ENCODE assay signal across 24 cellular contexts in genomic region chr5:127739807-127740384, GRCh38. TPM values are rescaled to one million over a fixed set of nuclear protein-coding genes. Genes with fewer than 3 reads are reported as not detected.
DNase-seq lines count a peak whose midpoint lies in the region; ATAC-seq, FAIRE-seq and TF ChIP-seq lines count a peak whose summit lies in the region.
"Had no signal": no experiment of that assay in that cellular context is flagged by ENCODE, and none has a peak within 500 bp of the region (broad histone marks: within the 10 kb centered on the region; RNA-seq: fewer than 3 reads in every experiment).

No MANE protein-coding gene starts in this region.

- peaks cover 6% of the 10 kb centered on the region; the same call in 1 of the 2 replicates for H3K4me1 ChIP-seq in GM23338 (ENCODE audit: insufficient read depth)
- no peaks in the 10 kb centered on the region; a peak in 1 of 7 replicates for H3K4me1 ChIP-seq in H1 (replicated peaks in 1 of 4; ENCODE audit: control insufficient read depth in 3 of 4, insufficient read depth in 4 of 4, low read length in 3 of 4)
- H3K4me1 ChIP-seq: colonic mucosa, HAP-1, heart left ventricle had no signal

- no peak overlapping the region; the same call in 1 of the 2 replicates for H2BK5ac ChIP-seq in H1 (ENCODE audit: low read depth, low read length)

- peak; percentile 44; the same call in 1 of the 3 replicates for ATAC-seq in GM23338
- no peak for ATAC-seq in HG03159 (IDR thresholded peaks at IDR 0.05; ENCODE audit: unreplicated experiment)
- no peak for ATAC-seq in HG02885 (IDR thresholded peaks at IDR 0.05; ENCODE audit: poor library complexity, unreplicated experiment)
- ATAC-seq: GM12878, heart left ventricle, sciatic nerve had no signal

- H2BK20ac ChIP-seq in H1 (ENCODE audit: low read length): no peak overlapping the region

- H3K14ac ChIP-seq in H1 (ENCODE audit: insufficient read length): no peak overlapping the region

- no peaks in the 10 kb centered on the region for H3K79me1 ChIP-seq in H1 (ENCODE audit: low read depth, low read length)

- peak overlapping the region; percentile 77 for H3K4me3 Mint-ChIP-seq in GM23338
- peak overlapping the region; percentile 90 for H3K4me3 Mint-ChIP-seq in neural crest cell
- H3K4me3 Mint-ChIP-seq: activated CD4-positive, alpha-beta T cell treated with anti-CD3 and anti-CD28 coated beads, Interleukin-2, amount 10 ng/mL, durations not matched to agents 7 days and 5 days had no signal

- WGBS in H1 (ENCODE audit: extremely low coverage in 1 of 2, insufficient coverage in 1 of 2, insufficient read length in 1 of 2, insufficient replicate concordance in 2 of 2, low coverage in 1 of 2, low lambda C conversion rate in 2 of 2, missing lambda C conversion rate in 1 of 2), 2 experiments: 35% methylated on average over 8 of the region's 10 CpGs; no CpG with 5 or more reads in 1 of the 2 experiments

- no peaks in the 10 kb centered on the region for H3K9me3 ChIP-seq in H1 (ENCODE audit: insufficient read depth in 2 of 2, low read depth in 1 of 2, low read length in 1 of 2)
- H3K9me3 ChIP-seq: colonic mucosa, HAP-1, heart left ventricle had no signal

- H3K27ac ChIP-seq in GM23338 (ENCODE audit: low read depth) (no peak overlapping the region), H1 (ENCODE audit: low read depth, low read length) (no peak overlapping the region)
- H3K27ac ChIP-seq: C4-2B, colonic mucosa, heart left ventricle had no signal

- no peak overlapping the region for H3K23ac ChIP-seq in H1 (ENCODE audit: insufficient read length)

- H3K4ac ChIP-seq in H1 (replicated peaks; ENCODE audit: insufficient read length, low read depth, low read length): no peak overlapping the region

- H2AFZ ChIP-seq in GM23338: peak overlapping the region; percentile 74; the same call in 1 of the 2 replicates
- H2AFZ ChIP-seq in H1 (ENCODE audit: low read length): peak overlapping the region; percentile 94; the same call in 1 of the 2 replicates

- H3K4me1 Mint-ChIP-seq in GM23338 (peaks cover 10% of the 10 kb centered on the region), neural crest cell (peaks cover 18% of the 10 kb centered on the region)
- H3K4me1 Mint-ChIP-seq: activated CD4-positive, alpha-beta T cell treated with anti-CD3 and anti-CD28 coated beads, Interleukin-2, amount 10 ng/mL, durations not matched to agents 7 days and 5 days had no signal

- H3K9me3 Mint-ChIP-seq in GM23338: peaks cover 3% of the 10 kb centered on the region; the same call in 2 of the 3 replicates
- peaks cover 9% of the 10 kb centered on the region for H3K9me3 Mint-ChIP-seq in neural crest cell
- H3K9me3 Mint-ChIP-seq: activated CD4-positive, alpha-beta T cell treated with anti-CD3 and anti-CD28 coated beads, Interleukin-2, amount 10 ng/mL, durations not matched to agents 7 days and 5 days; activated T-helper 2 cell treated with anti-CD3 and anti-CD28 coated beads, Interferon-gamma antibody, Interleukin-2, Interleukin-4, amounts not matched to agents 10 μg/mL and 5 μg/mL and 100 μg/mL, durations not matched to agents 14 hours and 24 hours and 36 hours had no signal

- H3K27me3 Mint-ChIP-seq in GM23338 (ENCODE audit: insufficient read depth, low read depth, poor library complexity) (peaks cover 4% of the 10 kb centered on the region), neural crest cell (ENCODE audit: low read depth) (no peaks in the 10 kb centered on the region)
- H3K27me3 Mint-ChIP-seq: activated CD4-positive, alpha-beta T cell treated with anti-CD3 and anti-CD28 coated beads, Interleukin-2, amount 10 ng/mL, durations not matched to agents 7 days and 5 days had no signal

- no peak overlapping the region for H4K5ac ChIP-seq in H1 (ENCODE audit: insufficient read length, low read depth, low read length)

- no peak for TF ChIP-seq POLR2A in H1 (IDR thresholded peaks at IDR 0.05; ENCODE audit: control extremely low read depth in 1 of 2, low read depth in 2 of 2, low read length in 2 of 2)

- H3K79me2 ChIP-seq in GM23338 (replicated peaks; ENCODE audit: insufficient read depth) (no peaks in the 10 kb centered on the region), H1 (ENCODE audit: control insufficient read depth in 1 of 2, insufficient read depth in 2 of 2, low read length in 2 of 2) (no peaks in the 10 kb centered on the region)

- H3F3A ChIP-seq in GM23338 (replicated peaks; ENCODE audit: low read depth): no peaks in the 10 kb centered on the region

- H3K4me3 ChIP-seq in GM23338: peak overlapping the region; percentile 56
- peak overlapping the region in 3 of 4 experiments; percentile 17 to 58 (median 56); a peak in 5 of 8 replicates for H3K4me3 ChIP-seq in H1 (ENCODE audit: extremely low read depth in 1 of 4, insufficient read depth in 2 of 4, low read depth in 3 of 4, low read length in 4 of 4)
- H3K4me3 ChIP-seq: colonic mucosa, GM12878, HAP-1, lung had no signal

- H3K18ac ChIP-seq in H1 (ENCODE audit: extremely low read depth, low read length): no peak overlapping the region

- no peaks in the 10 kb centered on the region for H3K27me3 ChIP-seq in GM23338 (ENCODE audit: insufficient read depth)
- no peaks in the 10 kb centered on the region; a peak in 2 of 7 replicates for H3K27me3 ChIP-seq in H1 (replicated peaks in 1 of 4; ENCODE audit: control insufficient read depth in 3 of 4, extremely low read depth in 1 of 4, insufficient read depth in 3 of 4, low read length in 3 of 4)
- H3K27me3 ChIP-seq: colonic mucosa, heart left ventricle had no signal

- H4K20me1 ChIP-seq in GM23338 (replicated peaks; ENCODE audit: insufficient read depth) (no peaks in the 10 kb centered on the region), H1 (replicated peaks in 1 of 2; ENCODE audit: control insufficient read depth in 1 of 2, insufficient read depth in 2 of 2, low read length in 2 of 2) (no peaks in the 10 kb centered on the region)

- H2BK15ac ChIP-seq in H1 (ENCODE audit: low read length): no peak overlapping the region

- H4K8ac ChIP-seq in H1 (ENCODE audit: extremely low read depth, insufficient read depth, low read length): no peak overlapping the region

- H2BK12ac ChIP-seq in H1 (ENCODE audit: low read depth, low read length): no peak overlapping the region

- TF ChIP-seq RAD21 in H1 (IDR thresholded peaks at IDR 0.05 in 1 of 2, conservative IDR thresholded peaks at IDR 0.05 in 1 of 2; ENCODE audit: low read depth in 2 of 2, low read length in 2 of 2): no peak

- peak overlapping the region in 2 of 4 experiments; percentile 47 to 54; a peak in 3 of 7 replicates for H3K9ac ChIP-seq in H1 (replicated peaks in 1 of 4; ENCODE audit: extremely low read depth in 1 of 4, low read depth in 3 of 4, low read length in 3 of 4)

- no peak for TF ChIP-seq EP300 in H1 (IDR thresholded peaks at IDR 0.05; ENCODE audit: borderline replicate concordance in 1 of 2, low read depth in 2 of 2, low read length in 2 of 2)

- H3K23me2 ChIP-seq in H1 (ENCODE audit: low read depth, low read length): no peaks in the 10 kb centered on the region

- H3K36me3 Mint-ChIP-seq in GM23338 (ENCODE audit: low read depth): peaks cover 3% of the 10 kb centered on the region; the same call in 1 of the 3 replicates
- H3K36me3 Mint-ChIP-seq in neural crest cell (ENCODE audit: low read depth): peaks cover 10% of the 10 kb centered on the region

- H3K4me2 ChIP-seq in GM23338: peak overlapping the region; percentile 73
- H3K4me2 ChIP-seq in H1 (ENCODE audit: insufficient read depth in 1 of 2, low read depth in 2 of 2, low read length in 2 of 2): peak overlapping the region; percentile 48 to 55

- H3K27ac Mint-ChIP-seq in GM23338: 0 out of 2 replicates have a peak overlapping the region, but pooled peaks have one; percentile 40
- peak overlapping the region; percentile 93 for H3K27ac Mint-ChIP-seq in neural crest cell (ENCODE audit: unreplicated experiment)
- H3K27ac Mint-ChIP-seq: activated CD4-positive, alpha-beta T cell treated with anti-CD3 and anti-CD28 coated beads, Interleukin-2, amount 10 ng/mL, durations not matched to agents 7 days and 5 days; activated T-helper 2 cell treated with anti-CD3 and anti-CD28 coated beads, Interferon-gamma antibody, Interleukin-2, Interleukin-4, amounts not matched to agents 10 μg/mL and 5 μg/mL and 100 μg/mL, durations not matched to agents 14 hours and 24 hours and 36 hours had no signal

- DNase-seq in GM23338 (ENCODE audit: low spot score) (peak; percentile 9), NCI-H69 (lab: John Stamatoyannopoulos, UW) (peak; percentile 15), H1 (ENCODE audit: low read depth in 1 of 2, low spot score in 2 of 2) (no peak), neural crest cell (ENCODE audit: low read depth, low spot score) (no peak), GM10248 (ENCODE audit: extremely low spot score) (no peak), NCI-H446 (lab: John Stamatoyannopoulos, UW) (no peak)
- DNase-seq: activated CD4-positive, alpha-beta T cell treated with anti-CD3 and anti-CD28 coated beads, Interleukin-2, amount 10 ng/mL, durations not matched to agents 7 days and 5 days; colonic mucosa; DMS153; heart left ventricle; kidney; NCI-H1417; NCI-H526; Right ventricle myocardium superior had no signal

- TF ChIP-seq CTCF in GM23338 (conservative IDR thresholded peaks at IDR 0.05; ENCODE audit: low read depth in 2 of 2): no peak
- no peak for TF ChIP-seq CTCF in H1 (IDR thresholded peaks at IDR 0.05; ENCODE audit: control extremely low read depth in 1 of 3, insufficient read depth in 1 of 3, low read depth in 1 of 3, low read length in 3 of 3)
- TF ChIP-seq CTCF in neural crest cell (conservative IDR thresholded peaks at IDR 0.05): no peak
- no peak for TF ChIP-seq CTCF in GM10248 (IDR thresholded peaks at IDR 0.05; ENCODE audit: control extremely low read depth, extremely low read depth, low read depth, missing control alignments)

- FAIRE-seq in H1 (lab: Jason Lieb, UNC): no peak
- FAIRE-seq: endothelial cell of umbilical vein, GM12878 had no signal

- peak overlapping the region; percentile 14 for H2BK120ac ChIP-seq in H1 (replicated peaks; ENCODE audit: low read depth, low read length)

- H3K9me2 ChIP-seq in GM23338 (ENCODE audit: insufficient read depth): peaks cover 3% of the 10 kb centered on the region; the same call in 1 of the 2 replicates

- H4K91ac ChIP-seq in H1 (replicated peaks; ENCODE audit: insufficient read length, low read length): no peak overlapping the region

- H2AK5ac ChIP-seq in H1 (ENCODE audit: low read depth, low read length): no peak overlapping the region

- H3K36me3 ChIP-seq in GM23338 (ENCODE audit: insufficient read depth) (no peaks in the 10 kb centered on the region), H1 (ENCODE audit: control insufficient read depth in 2 of 4, insufficient read depth in 4 of 4, low read length in 3 of 4) (no peaks in the 10 kb centered on the region)
- H3K36me3 ChIP-seq: colonic mucosa, HAP-1, heart left ventricle had no signal

- CTCF ChIA-PET in H1 (lab: Charles Lee; ENCODE audit: partially characterized antibody) (interaction anchor here (1.2 kb wide), 1 partner anchor 16 kb away, joined by 3 read pairs; no protein-coding TSS in a partner anchor), GM10248 (lab: Yijun Ruan, JAX) (no interaction called here)

- POLR2A ChIA-PET in H1 (lab: Charles Lee; ENCODE audit: partially characterized antibody) (interaction anchor here (0.9 to 1.7 kb wide), 2 partner anchors 14 to 797 kb away, joined by 3 to 4 read pairs; no protein-coding TSS in a partner anchor), GM10248 (lab: Yijun Ruan, JAX) (no interaction called here)

- H3K56ac ChIP-seq in H1 (replicated peaks; ENCODE audit: insufficient read length, low read depth, low read length): no peak overlapping the region

RNA-seq across cellular contexts. Expression of gene CCDC192, which starts 36.7 kb away (rescaled TPM):
- 1.3 TPM in 1 of 2 replicates, not detected in the other for total RNA-seq in GM23338 (2014; rRNA removed; shearing (Covaris generic))
- 0.40 and 0.68 TPM in 2 replicates for polyA plus RNA-seq in GM23338 (2016; fragmentation: Nextera tagmentation; extraction: Ambion mirVana)
- 0.61 and 0.63 TPM in 2 replicates for total RNA-seq in H1 (2021; fragmentation: NEBNext Ultra II Directional; extraction: Animal tissue kit (Norgen Biotek cat#: 25700))
- not detected in 2 replicates for polyA plus RNA-seq in H1 (2011; rRNA removed)
- not detected for polyA plus RNA-seq in H1 (2011; cell fraction: cytosol; rRNA removed)
- not detected for polyA plus RNA-seq in H1 (2011; cell fraction: nucleus; rRNA removed)
- 0.40 to 0.52 TPM in 2 of 4 replicates, not detected in the others for polyA plus RNA-seq in H1 (2012, experiment 1 of 2)
- polyA plus RNA-seq in H1 (2012, experiment 2 of 2): not detected
- polyA plus RNA-seq in H1 (2013, experiment 1 of 2): 0.47 TPM
- 0.31 TPM for polyA plus RNA-seq in H1 (2013, experiment 2 of 2)
- polyA minus RNA-seq in H1 (2011; rRNA and poly(A)+ RNA removed): 1.4 and 1.5 TPM in 2 replicates
- not detected for polyA minus RNA-seq in H1 (2011; cell fraction: cytosol; rRNA and poly(A)+ RNA removed)
- polyA minus RNA-seq in H1 (2011; cell fraction: nucleus; rRNA and poly(A)+ RNA removed): 6.3 TPM
- 0.71 and 1.3 TPM in 2 replicates for total RNA-seq in neural crest cell
- total RNA-seq: activated CD4-positive, alpha-beta T cell treated with anti-CD3 and anti-CD28 coated beads, Interleukin-2, amount 10 ng/mL, durations not matched to agents 7 days and 5 days; activated T-helper 2 cell treated with anti-CD3 and anti-CD28 coated beads, Interferon-gamma antibody, Interleukin-2, Interleukin-4, amounts not matched to agents 10 μg/mL and 5 μg/mL and 100 μg/mL, durations not matched to agents 14 hours and 24 hours and 36 hours; colonic mucosa; endothelial cell of umbilical vein; GM12878; kidney; osteoblast; Right ventricle myocardium superior had no signal
- polyA plus RNA-seq: endothelial cell of umbilical vein had no signal

Comparison
In these comparisons a context has a peak if more than half of its experiments do, and no peak if none do; other contexts are left out.
1. DNase-seq: peak in GM23338 (single experiment) and NCI-H69 (single experiment); none in H1 (0 of 2), neural crest cell (single experiment), GM10248 (single experiment) and NCI-H446 (0 of 2).